Comparison of ENCODE assay signal across 17 cellular contexts in genomic region chr16:50624449-50624782, GRCh38. TPM values are rescaled to one million over a fixed set of nuclear protein-coding genes. Genes with fewer than 3 reads are reported as not detected.
DNase-seq lines count a peak whose midpoint lies in the region; ATAC-seq, FAIRE-seq and TF ChIP-seq lines count a peak whose summit lies in the region.
"Had no signal": no experiment of that assay in that cellular context is flagged by ENCODE, and none has a peak within 500 bp of the region (broad histone marks: within the 10 kb centered on the region; RNA-seq: fewer than 3 reads in every experiment).

No MANE protein-coding gene starts in this region.

- no peaks in the 10 kb centered on the region for H3K27me3 ChIP-seq in BLaER1 treated with 17β-estradiol and CSF1 and Interleukin-3, amounts not matched to agents 10 nM and 100 nM
- H3K27me3 ChIP-seq in K562 (ENCODE audit: control insufficient read depth in 2 of 2, insufficient read depth in 2 of 2, low read length in 2 of 2) (peaks cover 8 to 50% of the 10 kb centered on the region in 2 experiments), neural progenitor cell (no peaks in the 10 kb centered on the region), BE2C (no peaks in the 10 kb centered on the region)

- H3K36me3 ChIP-seq in BLaER1 treated with 17β-estradiol and CSF1 and Interleukin-3, amounts not matched to agents 10 nM and 100 nM = no peaks in the 10 kb centered on the region
- H3K36me3 ChIP-seq in K562 (ENCODE audit: control insufficient read depth, insufficient read depth, low read length) (no peaks in the 10 kb centered on the region), neural progenitor cell (no peaks in the 10 kb centered on the region), BE2C (no peaks in the 10 kb centered on the region)

- H3K36me3 Mint-ChIP-seq in activated CD8-positive, alpha-beta T cell treated with anti-CD3 and anti-CD28 coated beads, Interleukin-2, amount 10 ng/mL, durations not matched to agents 7 days and 5 days (ENCODE audit: low read depth) = no peaks in the 10 kb centered on the region
- no peaks in the 10 kb centered on the region for H3K36me3 Mint-ChIP-seq in activated CD8-positive, alpha-beta T cell treated with anti-CD3 and anti-CD28 coated beads for 36 hours (ENCODE audit: low read depth)
- peaks cover 28% of the 10 kb centered on the region for H3K36me3 Mint-ChIP-seq in neural progenitor cell
- H3K36me3 Mint-ChIP-seq: CD14-positive monocyte had no signal

- TF ChIP-seq RAD21 in K562 (CRISPR knock-in tag; conservative IDR thresholded peaks at IDR 0.05 in 1 of 2, IDR thresholded peaks at IDR 0.05 in 1 of 2) = no peak

- no peak overlapping the region for H3K27ac ChIP-seq in BLaER1 treated with 17β-estradiol and CSF1 and Interleukin-3, amounts not matched to agents 10 nM and 100 nM
- H3K27ac ChIP-seq in K562 (ENCODE audit: extremely low read depth, low read depth, low read length) (no peak overlapping the region), neural progenitor cell (no peak overlapping the region)

- H4K20me1 ChIP-seq in BLaER1 treated with 17β-estradiol and CSF1 and Interleukin-3, amounts not matched to agents 10 nM and 100 nM = no peaks in the 10 kb centered on the region; a peak in 1 of 22 replicates
- H4K20me1 ChIP-seq in K562 (replicated peaks; ENCODE audit: control insufficient read depth, insufficient read depth, low read length) = 0 out of 2 replicates have a peak, but pooled peaks cover 4% of the 10 kb centered on the region
- no peaks in the 10 kb centered on the region for H4K20me1 ChIP-seq in neural progenitor cell (ENCODE audit: low read depth)

- FAIRE-seq in K562 (lab: Jason Lieb, UNC) = no peak
- FAIRE-seq: GM12878 had no signal

- intact Hi-C loops in activated CD8-positive, alpha-beta T cell treated with anti-CD3 and anti-CD28 coated beads for 36 hours (cut with micrococcal nuclease) = no loop called here
- intact Hi-C loops in K562 (cut with micrococcal nuclease) = no loop called here

- TF ChIP-seq CTCF in activated CD8-positive, alpha-beta T cell treated with anti-CD3 and anti-CD28 coated beads for 36 hours (IDR thresholded peaks at IDR 0.05) = no peak
- TF ChIP-seq CTCF in K562 (IDR thresholded peaks at IDR 0.05 in 2 of 3, conservative IDR thresholded peaks at IDR 0.05 in 1 of 3; ENCODE audit: insufficient read depth in 2 of 3, low read depth in 1 of 3, low read length in 3 of 3) (no peak), neural progenitor cell (IDR thresholded peaks at IDR 0.05) (no peak), BE2C (IDR thresholded peaks at IDR 0.05; ENCODE audit: low read depth, low read length) (no peak)

- H3K79me2 ChIP-seq in K562 (ENCODE audit: control insufficient read depth, insufficient read depth, low read length) = no peaks in the 10 kb centered on the region
- no peaks in the 10 kb centered on the region for H3K79me2 ChIP-seq in neural progenitor cell (ENCODE audit: low read depth)

- in situ Hi-C loops in K562 (cut with MboI) = no loop called here

- BruUV-seq in K562 (replicated peaks; lab: Mats Ljungman, UMichigan) = no TSS peak

- no peak for TF ChIP-seq EP300 in K562 (IDR thresholded peaks at IDR 0.05; ENCODE audit: low read length)

- POLR2A ChIA-PET in activated CD8-positive, alpha-beta T cell treated with anti-CD3 and anti-CD28 coated beads, Interleukin-2, amount 10 ng/mL, durations not matched to agents 7 days and 5 days (lab: Charles Lee) = no interaction called here
- POLR2A ChIA-PET in activated CD8-positive, alpha-beta T cell treated with anti-CD3 and anti-CD28 coated beads for 36 hours (lab: Charles Lee) = no interaction called here
- POLR2A ChIA-PET in K562 (lab: Yijun Ruan, JAX) = no interaction called here

- H3K4me3 ChIP-seq in BLaER1 treated with 17β-estradiol and CSF1 and Interleukin-3, amounts not matched to agents 10 nM and 100 nM = no peak overlapping the region
- no peak overlapping the region for H3K4me3 ChIP-seq in K562
- no peak overlapping the region for H3K4me3 ChIP-seq in neural progenitor cell
- H3K4me3 ChIP-seq in BE2C (ENCODE audit: low read depth, low read length) = no peak overlapping the region
- H3K4me3 ChIP-seq: GM12878, GM23338 had no signal

- no peaks in the 10 kb centered on the region for H3K9me3 ChIP-seq in BLaER1 treated with 17β-estradiol and CSF1 and Interleukin-3, amounts not matched to agents 10 nM and 100 nM (replicated peaks in 1 of 11)
- H3K9me3 ChIP-seq in K562 (replicated peaks; ENCODE audit: control insufficient read depth, insufficient read depth, low read depth, low read length) (no peaks in the 10 kb centered on the region), neural progenitor cell (ENCODE audit: low read depth) (no peaks in the 10 kb centered on the region), BE2C (no peaks in the 10 kb centered on the region)
- H3K9me3 ChIP-seq: Caco-2 had no signal

- H2AFZ ChIP-seq in K562 (ENCODE audit: low read depth, low read length) (no peak overlapping the region), neural progenitor cell (replicated peaks) (no peak overlapping the region)
- H2AFZ ChIP-seq: GM23338 had no signal

- CTCF ChIA-PET in activated CD8-positive, alpha-beta T cell treated with anti-CD3 and anti-CD28 coated beads, Interleukin-2, amount 10 ng/mL, durations not matched to agents 7 days and 5 days (lab: Charles Lee) = interaction anchor here (1.0 to 1.5 kb wide), 3 partner anchors 41 to 182 kb away, joined by 3 to 5 read pairs (median 3); no protein-coding TSS in a partner anchor
- CTCF ChIA-PET in activated CD8-positive, alpha-beta T cell treated with anti-CD3 and anti-CD28 coated beads for 36 hours (lab: Charles Lee) = interaction anchor here (0.7 to 1.8 kb wide), 4 partner anchors 41 to 182 kb away, joined by 3 to 7 read pairs (median 4); no protein-coding TSS in a partner anchor
- CTCF ChIA-PET in K562 (lab: Yijun Ruan, JAX; ENCODE audit: low intra/inter-chr PET ratio) = no interaction called here

- no peaks in the 10 kb centered on the region for H3F3A ChIP-seq in neural progenitor cell (ENCODE audit: low read depth)

- peaks cover 19% of the 10 kb centered on the region for H3K4me1 Mint-ChIP-seq in activated CD8-positive, alpha-beta T cell treated with anti-CD3 and anti-CD28 coated beads, Interleukin-2, amount 10 ng/mL, durations not matched to agents 7 days and 5 days (ENCODE audit: low read depth)
- peaks cover 29% of the 10 kb centered on the region for H3K4me1 Mint-ChIP-seq in activated CD8-positive, alpha-beta T cell treated with anti-CD3 and anti-CD28 coated beads for 36 hours (ENCODE audit: low read depth)
- H3K4me1 Mint-ChIP-seq in neural progenitor cell = peaks cover 4% of the 10 kb centered on the region

- WGBS in K562 (ENCODE audit: insufficient coverage, low coverage, missing lambda C conversion rate) = 2% methylated on average over 5 of the region's 5 CpGs

- H3K27me3 Mint-ChIP-seq in activated CD8-positive, alpha-beta T cell treated with anti-CD3 and anti-CD28 coated beads, Interleukin-2, amount 10 ng/mL, durations not matched to agents 7 days and 5 days (ENCODE audit: low read depth) = no peaks in the 10 kb centered on the region
- no peaks in the 10 kb centered on the region for H3K27me3 Mint-ChIP-seq in activated CD8-positive, alpha-beta T cell treated with anti-CD3 and anti-CD28 coated beads for 36 hours
- H3K27me3 Mint-ChIP-seq in neural progenitor cell (ENCODE audit: insufficient read depth, low read depth) = peaks cover 11% of the 10 kb centered on the region

- no peak overlapping the region for H3K4me3 Mint-ChIP-seq in activated CD8-positive, alpha-beta T cell treated with anti-CD3 and anti-CD28 coated beads, Interleukin-2, amount 10 ng/mL, durations not matched to agents 7 days and 5 days
- H3K4me3 Mint-ChIP-seq in activated CD8-positive, alpha-beta T cell treated with anti-CD3 and anti-CD28 coated beads for 36 hours = no peak overlapping the region
- no peak overlapping the region for H3K4me3 Mint-ChIP-seq in neural progenitor cell
- H3K4me3 Mint-ChIP-seq: CD14-positive monocyte; CD8-positive, alpha-beta memory T cell; GM23338 had no signal

- no peak for TF ChIP-seq POLR2A in K562 (conservative IDR thresholded peaks at IDR 0.05)

- no peaks in the 10 kb centered on the region for H3K9me3 Mint-ChIP-seq in activated CD8-positive, alpha-beta T cell treated with anti-CD3 and anti-CD28 coated beads, Interleukin-2, amount 10 ng/mL, durations not matched to agents 7 days and 5 days (ENCODE audit: insufficient read depth)
- H3K9me3 Mint-ChIP-seq in activated CD8-positive, alpha-beta T cell treated with anti-CD3 and anti-CD28 coated beads for 36 hours = no peaks in the 10 kb centered on the region
- H3K9me3 Mint-ChIP-seq in neural progenitor cell = no peaks in the 10 kb centered on the region
- H3K9me3 Mint-ChIP-seq: CD14-positive monocyte; CD8-positive, alpha-beta memory T cell; GM23338 had no signal

- no peak for DNase-seq in activated CD8-positive, alpha-beta T cell treated with anti-CD3 and anti-CD28 coated beads, Interleukin-2, amount 10 ng/mL, durations not matched to agents 7 days and 5 days
- no peak for DNase-seq in activated CD8-positive, alpha-beta T cell treated with anti-CD3 and anti-CD28 coated beads for 36 hours
- no peak for DNase-seq in K562 (ENCODE audit: extremely low read depth in 1 of 4, low spot score in 3 of 4)
- DNase-seq in neural progenitor cell (ENCODE audit: low spot score) = no peak
- DNase-seq in BE2C = no peak
- DNase-seq: 8988T, ACHN, Caco-2, H7, IMR-90, KG1 had no signal

- peak overlapping the region; percentile 43 for H3K27ac Mint-ChIP-seq in activated CD8-positive, alpha-beta T cell treated with anti-CD3 and anti-CD28 coated beads, Interleukin-2, amount 10 ng/mL, durations not matched to agents 7 days and 5 days
- no peak overlapping the region for H3K27ac Mint-ChIP-seq in activated CD8-positive, alpha-beta T cell treated with anti-CD3 and anti-CD28 coated beads for 36 hours
- H3K27ac Mint-ChIP-seq in neural progenitor cell = peak overlapping the region; percentile 58
- H3K27ac Mint-ChIP-seq: GM23338 had no signal

- no peaks in the 10 kb centered on the region for H3K9me1 ChIP-seq in K562 (ENCODE audit: control insufficient read depth, insufficient read depth, low read length)

- no peak for ATAC-seq in activated CD8-positive, alpha-beta T cell treated with anti-CD3 and anti-CD28 coated beads, Interleukin-2, amount 10 ng/mL, durations not matched to agents 7 days and 5 days
- no peak for ATAC-seq in activated CD8-positive, alpha-beta T cell treated with anti-CD3 and anti-CD28 coated beads for 36 hours
- ATAC-seq in K562 = no peak
- ATAC-seq in HG03571 (IDR thresholded peaks at IDR 0.05; ENCODE audit: unreplicated experiment) = no peak
- ATAC-seq: GM12878, GM23338 had no signal

- peaks cover 17 to 54% (median 39%) of the 10 kb centered on the region in 10 experiments; a peak in 19 of 20 replicates for H3K4me1 ChIP-seq in BLaER1 treated with 17β-estradiol and CSF1 and Interleukin-3, amounts not matched to agents 10 nM and 100 nM
- H3K4me1 ChIP-seq in K562 (replicated peaks in 1 of 2; ENCODE audit: control insufficient read depth in 2 of 2, insufficient read depth in 2 of 2, low read length in 2 of 2) (no peaks in the 10 kb centered on the region; a peak in 1 of 5 replicates), neural progenitor cell (no peaks in the 10 kb centered on the region), BE2C (no peaks in the 10 kb centered on the region)
- H3K4me1 ChIP-seq: Caco-2 had no signal

- peak overlapping the region in 8 of 11 experiments; percentile 9 to 54 (median 34); a peak in 9 of 22 replicates for H3K4me2 ChIP-seq in BLaER1 treated with 17β-estradiol and CSF1 and Interleukin-3, amounts not matched to agents 10 nM and 100 nM
- H3K4me2 ChIP-seq in K562 (ENCODE audit: insufficient read depth, low read length) (no peak overlapping the region), neural progenitor cell (no peak overlapping the region)
- H3K4me2 ChIP-seq: GM23338 had no signal

- H3K9ac ChIP-seq in BLaER1 treated with 17β-estradiol and CSF1 and Interleukin-3, amounts not matched to agents 10 nM and 100 nM = no peak overlapping the region
- H3K9ac ChIP-seq in K562 (ENCODE audit: insufficient read depth in 1 of 2, low read depth in 2 of 2, low read length in 2 of 2) = no peak overlapping the region
- H3K9ac ChIP-seq in neural progenitor cell = no peak overlapping the region

RNA-seq across cellular contexts. Expression of gene SNX20, which starts 56.7 kb away (rescaled TPM):
- total RNA-seq in activated CD8-positive, alpha-beta T cell treated with anti-CD3 and anti-CD28 coated beads, Interleukin-2, amount 10 ng/mL, durations not matched to agents 7 days and 5 days = 10 to 100 TPM; 64.8 to 65.3 TPM
- total RNA-seq in activated CD8-positive, alpha-beta T cell treated with anti-CD3 and anti-CD28 coated beads for 36 hours = 10 to 100 TPM; 24.6 to 25.0 TPM
- not detected in 2 replicates for total RNA-seq in K562 (2011; cell fraction: chromatin; rRNA removed; ENCODE audit: low replicate concordance)
- not detected in 2 replicates for total RNA-seq in K562 (2011; cell fraction: nucleolus; rRNA removed)
- not detected in 2 replicates for total RNA-seq in K562 (2011; cell fraction: nucleoplasm; rRNA removed)
- not detected in 2 replicates for total RNA-seq in K562 (2014; rRNA removed)
- total RNA-seq in K562 (2014; rRNA removed; fragmentation: Illumina TruSeq; extraction: Trizol) = not detected in 2 replicates
- 0.04 TPM in 2 replicates for total RNA-seq in K562 (2015; rRNA removed; fragmentation: Illumina TruSeq; extraction: Trizol)
- total RNA-seq in K562 (2021) = 0.07 and 0.13 TPM in 2 replicates
- not detected in 2 replicates for polyA plus RNA-seq in K562 (2011; rRNA removed)
- not detected in 2 replicates for polyA plus RNA-seq in K562 (2011; cell fraction: cytosol; rRNA removed)
- not detected in 2 replicates for polyA plus RNA-seq in K562 (2011; cell fraction: nucleus; rRNA removed)
- polyA plus RNA-seq in K562 (2012) = 0.03 TPM in 1 of 2 replicates, not detected in the other
- not detected in 2 replicates for polyA plus RNA-seq in K562 (2014; fragmentation: Illumina TruSeq; extraction: Trizol)
- polyA plus RNA-seq in K562 (2014; fragmentation: Nextera tagmentation; extraction: Ambion mirVana) = not detected
- not detected in 2 replicates for polyA plus RNA-seq in K562 (2014; rRNA removed)
- polyA minus RNA-seq in K562 (2011; rRNA and poly(A)+ RNA removed) = not detected in 2 replicates
- not detected in 2 replicates for polyA minus RNA-seq in K562 (2011; cell fraction: cytosol; rRNA and poly(A)+ RNA removed)
- polyA minus RNA-seq in K562 (2011; cell fraction: nucleus; rRNA and poly(A)+ RNA removed) = not detected in 2 replicates
- total RNA-seq in neural progenitor cell (ENCODE audit: low replicate concordance) = not detected in 2 replicates
- not detected for polyA plus RNA-seq in BE2C (2012; ENCODE audit: insufficient read depth, insufficient read length, low read depth)
- total RNA-seq: Caco-2, GM23338, H7, IMR-90 had no signal
- polyA plus RNA-seq: GM23338, IMR-90 had no signal

Comparison
In these comparisons a context has a peak if more than half of its experiments do, and no peak if none do; other contexts are left out.
1. H3K4me2 ChIP-seq: peak in BLaER1 treated with 17β-estradiol and CSF1 and Interleukin-3, amounts not matched to agents 10 nM and 100 nM (8 of 11); none in K562 (single experiment) and neural progenitor cell (single experiment).
2. RNA of gene SNX20, which starts 56.7 kb away (total RNA-seq): 64.8 to 65.3 TPM in activated CD8-positive, alpha-beta T cell treated with anti-CD3 and anti-CD28 coated beads, Interleukin-2, amount 10 ng/mL, durations not matched to agents 7 days and 5 days and 24.6 to 25.0 TPM in activated CD8-positive, alpha-beta T cell treated with anti-CD3 and anti-CD28 coated beads for 36 hours; 0.04 to 0.13 TPM in K562 and not detected in neural progenitor cell; every median in the first group is over 10 times any median in the second.